ENCODE assay signal across 23 cellular contexts in the genomic region with DNA sequence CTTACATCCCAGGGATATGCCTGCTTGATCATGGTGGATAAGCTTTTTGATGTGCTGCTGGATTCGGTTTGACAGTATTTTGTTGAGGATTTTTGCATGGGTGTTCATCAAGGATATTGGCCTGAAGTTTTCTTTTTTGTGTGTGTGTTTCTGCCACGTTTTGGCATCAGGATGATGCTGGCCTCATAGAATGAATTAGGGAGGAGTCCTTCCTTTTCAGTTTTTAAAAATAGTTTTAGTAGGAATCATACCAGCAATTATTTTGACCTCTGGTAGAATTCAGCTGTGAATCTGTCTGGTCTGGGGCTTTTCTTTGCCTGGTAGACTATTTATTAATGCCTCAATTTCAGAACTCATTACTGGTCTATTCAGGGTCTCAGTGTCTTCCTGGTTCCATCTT.
"Had no signal": no experiment of that assay in that cellular context is flagged by ENCODE, and none has a peak within 500 bp of the region (broad histone marks: within the 10 kb centered on the region; RNA-seq: fewer than 3 reads in every experiment).

No MANE protein-coding gene starts in this region.

- H3K27ac ChIP-seq: brain microvascular endothelial cell, coronary artery, dorsolateral prefrontal cortex, esophagus muscularis mucosa, VCaP had no signal

- H3K9me3 ChIP-seq: esophagus muscularis mucosa had no signal

- H3K27me3 ChIP-seq: brain microvascular endothelial cell, esophagus muscularis mucosa had no signal

- H3K4me3 ChIP-seq: coronary artery, dorsolateral prefrontal cortex, esophagus muscularis mucosa had no signal

- H3K36me3 ChIP-seq: brain microvascular endothelial cell, esophagus muscularis mucosa had no signal

- H3K4me1 ChIP-seq: esophagus muscularis mucosa had no signal

- DNase-seq: activated B cell treated with CpG ODN at 0.5 μM for 24 hours; activated CD4-positive, alpha-beta T cell treated with anti-CD3 and anti-CD28 coated beads for 48 hours; activated CD4-positive, alpha-beta T cell treated with anti-CD3 and anti-CD28 coated beads, Interleukin-2, amount 50 U/mL, for 1 hour; activated CD4-positive, alpha-beta T cell treated with anti-CD3 and anti-CD28 coated beads, Interleukin-2, amount 50 U/mL, for 48 hours; activated CD8-positive, alpha-beta memory T cell treated with anti-CD3 and anti-CD28 coated beads for 24 hours; activated CD8-positive, alpha-beta T cell treated with anti-CD3 and anti-CD28 coated beads for 36 hours; activated effector memory CD4-positive, alpha-beta T cell treated with Interleukin-2 at 50 U/mL for 16 hours; activated gamma-delta T cell treated with Interleukin-2 at 50 U/mL for 16 hours; activated naive CD4-positive, alpha-beta T cell treated with anti-CD3 and anti-CD28 coated beads, Interleukin-2, amount 50 U/mL, for 16 hours; activated naive CD4-positive, alpha-beta T cell treated with Interleukin-2 at 50 U/mL for 16 hours; activated T-cell treated with anti-CD3 and anti-CD28 coated beads, Interleukin-2, amount 50 U/mL, for 4 hours; amniotic stem cell; anterior cingulate cortex; brain microvascular endothelial cell; dorsolateral prefrontal cortex; effector memory CD4-positive, alpha-beta T cell; erythroblast; foreskin fibroblast; head of caudate nucleus; T-helper 2 cell had no signal
